1 cellular context compared by ENCODE assay signal in genomic region chr13:48567521-48568331, GRCh38.
TF ChIP-seq lines count a peak whose summit lies in the region.

No MANE protein-coding gene starts in this region.

TF ChIP-seq in HepG2, 621 proteins besides CTCF, POLR2A, EP300 and RAD21 (continued from another document):
- TF ChIP-seq, protein P1, sequence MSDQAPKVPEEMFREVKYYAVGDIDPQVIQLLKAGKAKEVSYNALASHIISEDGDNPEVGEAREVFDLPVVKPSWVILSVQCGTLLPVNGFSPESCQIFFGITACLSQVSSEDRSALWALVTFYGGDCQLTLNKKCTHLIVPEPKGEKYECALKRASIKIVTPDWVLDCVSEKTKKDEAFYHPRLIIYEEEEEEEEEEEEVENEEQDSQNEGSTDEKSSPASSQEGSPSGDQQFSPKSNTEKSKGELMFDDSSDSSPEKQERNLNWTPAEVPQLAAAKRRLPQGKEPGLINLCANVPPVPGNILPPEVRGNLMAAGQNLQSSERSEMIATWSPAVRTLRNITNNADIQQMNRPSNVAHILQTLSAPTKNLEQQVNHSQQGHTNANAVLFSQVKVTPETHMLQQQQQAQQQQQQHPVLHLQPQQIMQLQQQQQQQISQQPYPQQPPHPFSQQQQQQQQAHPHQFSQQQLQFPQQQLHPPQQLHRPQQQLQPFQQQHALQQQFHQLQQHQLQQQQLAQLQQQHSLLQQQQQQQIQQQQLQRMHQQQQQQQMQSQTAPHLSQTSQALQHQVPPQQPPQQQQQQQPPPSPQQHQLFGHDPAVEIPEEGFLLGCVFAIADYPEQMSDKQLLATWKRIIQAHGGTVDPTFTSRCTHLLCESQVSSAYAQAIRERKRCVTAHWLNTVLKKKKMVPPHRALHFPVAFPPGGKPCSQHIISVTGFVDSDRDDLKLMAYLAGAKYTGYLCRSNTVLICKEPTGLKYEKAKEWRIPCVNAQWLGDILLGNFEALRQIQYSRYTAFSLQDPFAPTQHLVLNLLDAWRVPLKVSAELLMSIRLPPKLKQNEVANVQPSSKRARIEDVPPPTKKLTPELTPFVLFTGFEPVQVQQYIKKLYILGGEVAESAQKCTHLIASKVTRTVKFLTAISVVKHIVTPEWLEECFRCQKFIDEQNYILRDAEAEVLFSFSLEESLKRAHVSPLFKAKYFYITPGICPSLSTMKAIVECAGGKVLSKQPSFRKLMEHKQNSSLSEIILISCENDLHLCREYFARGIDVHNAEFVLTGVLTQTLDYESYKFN (CRISPR knock-in tag; conservative IDR thresholded peaks at IDR 0.05): 0 out of 2 replicates have a peak, but pooled peaks have one; percentile 3
- TF ChIP-seq FOXA1 (IDR thresholded peaks at IDR 0.05): no peak
- 0 out of 2 replicates have a peak, but pooled peaks have one; percentile 15 for TF ChIP-seq FOXA1 (CRISPR knock-in tag; IDR thresholded peaks at IDR 0.05)
- TF ChIP-seq ATAD3A (CRISPR knock-in tag; IDR thresholded peaks at IDR 0.05): no peak
- TF ChIP-seq, protein P2, sequence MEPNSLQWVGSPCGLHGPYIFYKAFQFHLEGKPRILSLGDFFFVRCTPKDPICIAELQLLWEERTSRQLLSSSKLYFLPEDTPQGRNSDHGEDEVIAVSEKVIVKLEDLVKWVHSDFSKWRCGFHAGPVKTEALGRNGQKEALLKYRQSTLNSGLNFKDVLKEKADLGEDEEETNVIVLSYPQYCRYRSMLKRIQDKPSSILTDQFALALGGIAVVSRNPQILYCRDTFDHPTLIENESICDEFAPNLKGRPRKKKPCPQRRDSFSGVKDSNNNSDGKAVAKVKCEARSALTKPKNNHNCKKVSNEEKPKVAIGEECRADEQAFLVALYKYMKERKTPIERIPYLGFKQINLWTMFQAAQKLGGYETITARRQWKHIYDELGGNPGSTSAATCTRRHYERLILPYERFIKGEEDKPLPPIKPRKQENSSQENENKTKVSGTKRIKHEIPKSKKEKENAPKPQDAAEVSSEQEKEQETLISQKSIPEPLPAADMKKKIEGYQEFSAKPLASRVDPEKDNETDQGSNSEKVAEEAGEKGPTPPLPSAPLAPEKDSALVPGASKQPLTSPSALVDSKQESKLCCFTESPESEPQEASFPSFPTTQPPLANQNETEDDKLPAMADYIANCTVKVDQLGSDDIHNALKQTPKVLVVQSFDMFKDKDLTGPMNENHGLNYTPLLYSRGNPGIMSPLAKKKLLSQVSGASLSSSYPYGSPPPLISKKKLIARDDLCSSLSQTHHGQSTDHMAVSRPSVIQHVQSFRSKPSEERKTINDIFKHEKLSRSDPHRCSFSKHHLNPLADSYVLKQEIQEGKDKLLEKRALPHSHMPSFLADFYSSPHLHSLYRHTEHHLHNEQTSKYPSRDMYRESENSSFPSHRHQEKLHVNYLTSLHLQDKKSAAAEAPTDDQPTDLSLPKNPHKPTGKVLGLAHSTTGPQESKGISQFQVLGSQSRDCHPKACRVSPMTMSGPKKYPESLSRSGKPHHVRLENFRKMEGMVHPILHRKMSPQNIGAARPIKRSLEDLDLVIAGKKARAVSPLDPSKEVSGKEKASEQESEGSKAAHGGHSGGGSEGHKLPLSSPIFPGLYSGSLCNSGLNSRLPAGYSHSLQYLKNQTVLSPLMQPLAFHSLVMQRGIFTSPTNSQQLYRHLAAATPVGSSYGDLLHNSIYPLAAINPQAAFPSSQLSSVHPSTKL (CRISPR knock-in tag; IDR thresholded peaks at IDR 0.05): peak; percentile 69
- TF ChIP-seq HNRNPLL (IDR thresholded peaks at IDR 0.05; ENCODE audit: low read depth, low read length, poor library complexity, severe bottlenecking): no peak
- no peak for TF ChIP-seq RFX5 (IDR thresholded peaks at IDR 0.05; ENCODE audit: low read depth, low read length)
TF ChIP-seq in HepG2: peak in this region for 24.
